ENCODE assay signal across 27 cellular contexts in genomic region chr1:219664310-219665029, GRCh38. TPM values are rescaled to one million over a fixed set of nuclear protein-coding genes. Genes with fewer than 3 reads are reported as not detected.
"Had no signal": no experiment of that assay in that cellular context is flagged by ENCODE, and none has a peak within 500 bp of the region (broad histone marks: within the 10 kb centered on the region; RNA-seq: fewer than 3 reads in every experiment).

No MANE protein-coding gene starts in this region.

- H3K4me3 ChIP-seq: hepatocyte, left lung, lower lobe of right lung, neural progenitor cell, pancreas, prostate gland, sigmoid colon, spleen, tibial nerve, uterus had no signal

- H3K4me2 ChIP-seq: hepatocyte, neural progenitor cell had no signal

- H3K27me3 ChIP-seq: hepatocyte, neural progenitor cell, sigmoid colon, tibial nerve, uterus had no signal

- H3K36me3 ChIP-seq: left lung, lower lobe of right lung, neural progenitor cell, neutrophil, pancreas, prostate gland, sigmoid colon, spleen, tibial nerve, uterus had no signal

- H2AFZ ChIP-seq: hepatocyte, neural progenitor cell had no signal

- DNase-seq: islet precursor cell; kidney glomerular epithelial cell; left cardiac atrium; left lung; lower lobe of right lung; mesendoderm; naive B cell; natural killer cell; nephron progenitor cell; pancreas; posterior cingulate gyrus; retina; right cardiac atrium; sigmoid colon; small intestine; spleen; stimulated activated CD4-positive, alpha-beta T cell treated with anti-CD3 and anti-CD28 coated beads, Interleukin-4, amount 100 ng/mL, for 24 hours; stimulated activated naive CD4-positive, alpha-beta T cell; uterus had no signal

- H3K79me2 ChIP-seq: hepatocyte had no signal

- H3K9ac ChIP-seq: neural progenitor cell had no signal

- ATAC-seq: left cardiac atrium; left lung; lower lobe of right lung; natural killer cell; right cardiac atrium; stimulated activated effector memory CD8-positive, alpha-beta T cell treated with anti-CD3 and anti-CD28 coated beads, Interleukin-12 subunit alpha, Interleukin-12 subunit beta, amount 100 ng/mL, for 72 hours had no signal

- H3K9me3 ChIP-seq: left lung, lower lobe of right lung, neutrophil, pancreas, prostate gland, sigmoid colon, spleen, tibial nerve, uterus had no signal

- H3K4me1 ChIP-seq: pancreas, prostate gland, uterus had no signal

- FAIRE-seq: pancreas, small intestine had no signal

- H3K27ac ChIP-seq: hepatocyte, left lung, lower lobe of right lung, neural progenitor cell, neutrophil, pancreas, prostate gland, sigmoid colon, spleen, tibial nerve, uterus had no signal

RNA-seq across cellular contexts. Expression of gene ZC3H11B, which starts 51.6 kb away (rescaled TPM):
- total RNA-seq: hepatocyte, natural killer cell, right cardiac atrium, temporal lobe, ureter had no signal
- polyA plus RNA-seq: hepatocyte, pancreas, right cardiac atrium had no signal
